In the genomic region with DNA sequence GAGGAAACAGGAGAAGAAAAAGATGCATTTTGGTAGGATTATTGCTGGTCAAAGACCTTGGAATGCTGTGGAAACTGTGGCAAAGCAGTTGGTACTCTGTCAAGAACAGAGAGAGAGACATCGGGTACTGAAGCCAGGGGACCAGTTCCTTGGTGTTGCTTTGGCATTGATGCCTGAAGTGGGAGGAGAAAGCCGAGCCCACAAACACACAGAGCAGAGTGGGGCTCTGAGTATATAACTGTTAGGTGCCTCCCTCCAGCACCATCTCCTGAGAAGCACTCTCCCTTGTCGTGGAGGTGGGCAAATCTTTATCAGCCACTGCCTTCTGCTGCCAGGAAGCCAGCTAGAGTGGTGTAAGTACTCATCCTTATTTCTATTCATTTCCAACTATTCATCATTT, we compare ENCODE assay signal across 1 cellular context.
TF ChIP-seq lines count a peak whose summit lies in the region.

TSS of gene SLC14A1 (plus strand) at position 261 of the 400 bp plus-strand sequence. CDS start 6,140 bp downstream, outside the sequence.

TF ChIP-seq in SK-N-SH treated with all-trans-retinoic acid at 6 μM for 48 hours, 23 proteins besides CTCF, POLR2A, EP300 and RAD21 (continued from another document):
- TF ChIP-seq CREB5 (CRISPR knock-in tag; IDR thresholded peaks at IDR 0.05; ENCODE audit: low read depth) (no peak), OSR1 (CRISPR knock-in tag; IDR thresholded peaks at IDR 0.05) (no peak), ZC3H10 (CRISPR knock-in tag; IDR thresholded peaks at IDR 0.05) (no peak)
TF ChIP-seq in SK-N-SH treated with all-trans-retinoic acid at 6 μM for 48 hours: peak in this region for 0.
